Comparison of ENCODE assay signal across 20 cellular contexts in the genomic region with DNA sequence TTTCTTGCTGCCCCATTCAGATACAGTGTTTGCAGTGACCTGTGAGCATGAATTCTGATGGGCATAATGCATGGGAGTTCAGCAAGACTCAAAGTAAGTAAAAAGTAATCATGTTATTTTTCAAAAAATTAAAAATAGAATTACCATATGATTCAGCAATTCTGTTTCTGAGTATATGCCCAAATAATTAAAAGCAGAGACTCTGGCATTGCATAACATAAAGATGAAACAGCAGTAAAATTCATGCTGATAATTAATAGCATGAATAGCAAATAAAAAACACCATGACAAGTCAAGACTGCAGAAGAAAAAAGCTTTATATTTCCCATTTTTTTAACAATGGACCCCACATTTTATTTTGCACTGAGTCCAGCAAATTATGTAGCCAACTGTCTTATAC.
A peak's percentile ranks its signal among the peaks of the same experiment; 100 is the strongest.
DNase-seq lines count a peak whose midpoint lies in the region; ATAC-seq and TF ChIP-seq lines count a peak whose summit lies in the region.
"Had no signal": no experiment of that assay in that cellular context is flagged by ENCODE, and none has a peak within 500 bp of the region (broad histone marks: within the 10 kb centered on the region; RNA-seq: fewer than 3 reads in every experiment).

No MANE protein-coding gene starts in this region.

- H4K20me1 ChIP-seq in BLaER1 = no peaks in the 10 kb centered on the region

- H3K9ac ChIP-seq in BLaER1 = no peak overlapping the region
- H3K9ac ChIP-seq in SK-N-MC (ENCODE audit: insufficient read length) = no peak overlapping the region
- no peak overlapping the region for H3K9ac ChIP-seq in adipocyte (ENCODE audit: low read length)

- no peaks in the 10 kb centered on the region for H3K27me3 ChIP-seq in BLaER1
- no peaks in the 10 kb centered on the region for H3K27me3 ChIP-seq in adipocyte (replicated peaks; ENCODE audit: control insufficient read depth, insufficient read depth, low read length)

- H3K9me3 ChIP-seq in BLaER1 (peaks cover 15% of the 10 kb centered on the region), SK-N-MC (ENCODE audit: low read depth, low read length) (no peaks in the 10 kb centered on the region), adipocyte (ENCODE audit: control insufficient read depth, low read length) (peaks cover 8% of the 10 kb centered on the region)
- H3K9me3 ChIP-seq: A549 had no signal

- TF ChIP-seq CTCF in fibroblast of mammary gland (conservative IDR thresholded peaks at IDR 0.05; ENCODE audit: control insufficient read depth, insufficient read depth, low read depth, low read length) = no peak

- no peak for ATAC-seq in GM18517 (IDR thresholded peaks at IDR 0.05; ENCODE audit: unreplicated experiment)
- ATAC-seq: A549 had no signal

- peaks cover 27% of the 10 kb centered on the region for H3K36me3 ChIP-seq in BLaER1
- no peaks in the 10 kb centered on the region for H3K36me3 ChIP-seq in SK-N-MC (ENCODE audit: insufficient read depth, low read length)
- H3K36me3 ChIP-seq in adipocyte (ENCODE audit: control insufficient read depth, insufficient read depth, low read length, severe bottlenecking) = no peaks in the 10 kb centered on the region

- H3K4me2 ChIP-seq in BLaER1 = 0 out of 2 replicates have a peak overlapping the region, but pooled peaks have one; percentile 12
- H3K4me2 ChIP-seq: A549 had no signal

- H3K4me1 ChIP-seq in BLaER1 = peaks cover 8% of the 10 kb centered on the region
- peaks cover 26% of the 10 kb centered on the region for H3K4me1 ChIP-seq in adipocyte (ENCODE audit: control insufficient read depth, insufficient read depth, low read length)
- H3K4me1 ChIP-seq: A549 had no signal

- DNase-seq in SK-N-MC (ENCODE audit: low read depth, low spot score) = peak; percentile 16
- peak; percentile 47 for DNase-seq in adipocyte (ENCODE audit: low read depth)
- peak; percentile 25 for DNase-seq in fibroblast of mammary gland (ENCODE audit: low read depth)
- no peak for DNase-seq in CD1c-positive myeloid dendritic cell (ENCODE audit: extremely low spot score)
- DNase-seq in amygdala (lab: John Stamatoyannopoulos, UW) = no peak
- DNase-seq in COR-L47 (lab: John Stamatoyannopoulos, UW) = no peak
- DNase-seq: 8988T; ACHN; Calu3; CD4-positive, alpha-beta T cell; CD8-positive, alpha-beta memory T cell; DMS53; DMS79 treated with DMSO at 0.1 percent for 48 hours; GF-D8; H7; HCEC 1CT had no signal

- no peak overlapping the region for H3K4me3 ChIP-seq in BLaER1
- peak overlapping the region; percentile 8; the same call in 1 of the 2 replicates for H3K4me3 ChIP-seq in SK-N-MC
- no peak overlapping the region for H3K4me3 ChIP-seq in adipocyte (ENCODE audit: low read length)
- no peak overlapping the region for H3K4me3 ChIP-seq in fibroblast of mammary gland (ENCODE audit: control insufficient read depth, low read depth, low read length)
- H3K4me3 ChIP-seq: A549 had no signal

- H3K27ac ChIP-seq in BLaER1 (no peak overlapping the region), SK-N-MC (peak overlapping the region; percentile 76)
- H3K27ac ChIP-seq: A549, C4-2B had no signal

Comparison
In these comparisons a context has a peak if more than half of its experiments do, and no peak if none do; other contexts are left out.
1. DNase-seq: peak in SK-N-MC (single experiment), adipocyte (single experiment) and fibroblast of mammary gland (single experiment); none in CD1c-positive myeloid dendritic cell (single experiment), amygdala (0 of 56) and COR-L47 (single experiment).